Comparison of ENCODE assay signal across 10 cellular contexts in the genomic region with DNA sequence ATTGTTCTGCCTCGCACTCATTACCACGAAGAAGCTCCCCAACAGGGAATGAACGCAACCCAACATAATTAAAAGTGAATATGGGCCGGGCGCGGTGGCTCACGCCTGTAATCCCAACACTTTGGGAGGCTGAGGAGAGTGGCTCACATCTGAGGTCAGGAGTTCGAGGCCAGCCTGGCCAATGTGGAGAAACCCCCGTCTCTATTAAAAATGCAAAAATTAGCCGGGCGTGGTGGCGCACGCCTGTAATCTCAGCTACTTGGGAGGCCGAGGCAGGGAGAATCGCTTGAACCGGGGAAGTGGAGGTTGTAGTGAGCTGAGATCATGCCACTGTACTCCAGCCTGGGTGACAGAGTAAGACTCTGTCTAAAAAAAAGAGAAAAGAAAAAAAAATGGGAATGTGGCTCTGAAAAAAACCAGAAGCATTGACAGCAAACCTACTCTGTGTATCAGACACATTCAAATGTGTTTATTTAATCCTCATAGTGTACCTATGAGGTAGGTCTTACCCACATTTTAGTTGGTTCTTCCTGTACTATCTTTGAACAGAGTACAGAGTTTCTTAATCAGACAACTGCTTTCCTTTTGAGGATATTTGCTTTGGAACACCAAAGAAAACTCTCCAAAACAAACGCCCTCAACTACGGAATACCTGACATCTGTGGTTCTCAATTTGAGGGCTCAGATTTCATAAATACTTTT.
DNase-seq lines count a peak whose midpoint lies in the region; ATAC-seq and TF ChIP-seq lines count a peak whose summit lies in the region.
"Had no signal": no experiment of that assay in that cellular context is flagged by ENCODE, and none has a peak within 500 bp of the region (broad histone marks: within the 10 kb centered on the region; RNA-seq: fewer than 3 reads in every experiment).

No MANE protein-coding gene starts in this region.

- CTCF ChIA-PET in AG04449 (lab: Yijun Ruan, JAX), result interaction anchor here (0.6 to 2.3 kb wide), 14 partner anchors 8 to 1092 kb away, joined by 3 to 13 read pairs (median 3); no protein-coding TSS in a partner anchor
- CTCF ChIA-PET in naive thymus-derived CD4-positive, alpha-beta T cell (lab: Charles Lee), result interaction anchor here (0.7 to 0.8 kb wide), 4 partner anchors 9 to 644 kb away, joined by 3 to 5 read pairs (median 3); no protein-coding TSS in a partner anchor

- peaks cover 0 to 10% (median 5%) of the 10 kb centered on the region in 7 donors for H3K4me1 Mint-ChIP-seq in naive thymus-derived CD4-positive, alpha-beta T cell

- H3K4me3 ChIP-seq in AG04449 (ENCODE audit: low read depth, low read length), result peak overlapping the region; percentile 65
- H3K4me3 ChIP-seq in effector memory CD4-positive, alpha-beta T cell (ENCODE audit: insufficient read depth, low read depth, low read length, poor library complexity, severe bottlenecking), result peak overlapping the region; percentile 59
- peak overlapping the region; percentile 89 for H3K4me3 ChIP-seq in naive thymus-derived CD4-positive, alpha-beta T cell (ENCODE audit: low read length)

- DNase-seq in AG04449 (ENCODE audit: low read depth, low spot score), result no peak
- no peak for DNase-seq in effector memory CD4-positive, alpha-beta T cell
- DNase-seq in naive thymus-derived CD4-positive, alpha-beta T cell, result no peak
- DNase-seq in stimulated activated CD4-positive, alpha-beta T cell treated with anti-CD3 and anti-CD28 coated beads, Interleukin-2, amount 100 ng/mL, for 24 hours, result no peak
- no peak for DNase-seq in NCI-H128 (lab: John Stamatoyannopoulos, UW; ENCODE audit: unreplicated experiment)
- DNase-seq in NCI-H2196 (lab: John Stamatoyannopoulos, UW; ENCODE audit: unreplicated experiment), result no peak
- DNase-seq: stimulated activated CD4-positive, alpha-beta T cell treated with anti-CD3 and anti-CD28 coated beads, Interleukin-2, amount 100 ng/mL, for 48 hours had no signal

- H3K27me3 Mint-ChIP-seq in naive thymus-derived CD4-positive, alpha-beta T cell, result peaks cover 0 to under 1% (median 0%) of the 10 kb centered on the region in 5 donors

- intact Hi-C loops in naive thymus-derived CD4-positive, alpha-beta T cell (cut with micrococcal nuclease), result loop anchor here (2.0 to 5.0 kb wide), 9 partner anchors 150 to 1927 kb away; partner anchors contain the start of genes CCDC122 (in 2 of the 2), LACC1 (in 2 of the 2), EPSTI1 (in 1 of the 2) and LCP1 (in 1 of the 2)

- H3K36me3 Mint-ChIP-seq in naive thymus-derived CD4-positive, alpha-beta T cell, result no peaks in the 10 kb centered on the region

- no peaks in the 10 kb centered on the region for H3K27me3 ChIP-seq in effector memory CD4-positive, alpha-beta T cell (replicated peaks; ENCODE audit: control insufficient read depth, insufficient read depth, low read length, poor library complexity, severe bottlenecking)
- H3K27me3 ChIP-seq in naive thymus-derived CD4-positive, alpha-beta T cell (ENCODE audit: control insufficient read depth in 2 of 2, insufficient read depth in 2 of 2, low read length in 2 of 2), result no peaks in the 10 kb centered on the region

- ATAC-seq in naive thymus-derived CD4-positive, alpha-beta T cell, result no peak
- no peak for ATAC-seq in GM21526 (IDR thresholded peaks at IDR 0.05; ENCODE audit: low FRiP score, unreplicated experiment)

- H3K9me3 ChIP-seq in KOPT-K1 (ENCODE audit: insufficient read depth, low read length, poor library complexity, severe bottlenecking), result no peaks in the 10 kb centered on the region
- no peaks in the 10 kb centered on the region for H3K9me3 ChIP-seq in effector memory CD4-positive, alpha-beta T cell (ENCODE audit: control insufficient read depth, low read length)
- no peaks in the 10 kb centered on the region for H3K9me3 ChIP-seq in naive thymus-derived CD4-positive, alpha-beta T cell (ENCODE audit: control insufficient read depth in 2 of 3, low read length in 3 of 3)

- peak overlapping the region; percentile 72 for H3K27ac ChIP-seq in KOPT-K1 (ENCODE audit: low read depth, low read length, poor library complexity, severe bottlenecking)
- peak overlapping the region; percentile 76 for H3K27ac ChIP-seq in effector memory CD4-positive, alpha-beta T cell (ENCODE audit: insufficient read depth, low read length, poor library complexity, severe bottlenecking)
- H3K27ac ChIP-seq in naive thymus-derived CD4-positive, alpha-beta T cell (ENCODE audit: low read depth, low read length), result peak overlapping the region; percentile 75

- no peak for TF ChIP-seq CTCF in AG04449 (IDR thresholded peaks at IDR 0.05; ENCODE audit: insufficient read depth, low read length, missing control alignments)

- H3K9me3 Mint-ChIP-seq in naive thymus-derived CD4-positive, alpha-beta T cell, result no peaks in the 10 kb centered on the region
- H3K9me3 Mint-ChIP-seq: activated T-helper 2 cell treated with anti-CD3 and anti-CD28 coated beads, Interferon-gamma antibody, Interleukin-2, Interleukin-4, amounts not matched to agents 10 μg/mL and 5 μg/mL and 100 μg/mL, durations not matched to agents 14 hours and 24 hours and 36 hours had no signal

- peaks cover 8% of the 10 kb centered on the region for H3K4me1 ChIP-seq in effector memory CD4-positive, alpha-beta T cell (ENCODE audit: control insufficient read depth, insufficient read depth, low read length, poor library complexity, severe bottlenecking)
- peaks cover 5 to 9% of the 10 kb centered on the region in 2 donors for H3K4me1 ChIP-seq in naive thymus-derived CD4-positive, alpha-beta T cell (ENCODE audit: control insufficient read depth in 2 of 2, insufficient read depth in 2 of 2, low read length in 2 of 2)

- peak overlapping the region in 5 of 10 donors; percentile 6 to 53 (median 27) for H3K4me3 Mint-ChIP-seq in naive thymus-derived CD4-positive, alpha-beta T cell

- H3K27ac Mint-ChIP-seq in naive thymus-derived CD4-positive, alpha-beta T cell, result peak overlapping the region in 1 of 9 donors; percentile 43
- H3K27ac Mint-ChIP-seq: activated T-helper 2 cell treated with anti-CD3 and anti-CD28 coated beads, Interferon-gamma antibody, Interleukin-2, Interleukin-4, amounts not matched to agents 10 μg/mL and 5 μg/mL and 100 μg/mL, durations not matched to agents 14 hours and 24 hours and 36 hours had no signal

- POLR2A ChIA-PET in AG04449 (lab: Yijun Ruan, JAX), result interaction anchor here (0.7 to 1.2 kb wide), 4 partner anchors 13 to 313 kb away, joined by 3 to 5 read pairs (median 4); no protein-coding TSS in a partner anchor
- POLR2A ChIA-PET in naive thymus-derived CD4-positive, alpha-beta T cell (lab: Charles Lee), result interaction anchor here (0.9 to 1.2 kb wide), 5 partner anchors 15 to 1927 kb away, joined by 3 to 5 read pairs (median 3); partner anchors contain the start of genes EPSTI1 and TSC22D1

- no peaks in the 10 kb centered on the region for H3K36me3 ChIP-seq in KOPT-K1 (ENCODE audit: insufficient read depth, low read length)
- H3K36me3 ChIP-seq in effector memory CD4-positive, alpha-beta T cell (ENCODE audit: control insufficient read depth, insufficient read depth, low read length), result no peaks in the 10 kb centered on the region
- H3K36me3 ChIP-seq in naive thymus-derived CD4-positive, alpha-beta T cell (ENCODE audit: control insufficient read depth in 2 of 3, insufficient read depth in 3 of 3, low read length in 3 of 3), result no peaks in the 10 kb centered on the region
